In the genomic region with DNA sequence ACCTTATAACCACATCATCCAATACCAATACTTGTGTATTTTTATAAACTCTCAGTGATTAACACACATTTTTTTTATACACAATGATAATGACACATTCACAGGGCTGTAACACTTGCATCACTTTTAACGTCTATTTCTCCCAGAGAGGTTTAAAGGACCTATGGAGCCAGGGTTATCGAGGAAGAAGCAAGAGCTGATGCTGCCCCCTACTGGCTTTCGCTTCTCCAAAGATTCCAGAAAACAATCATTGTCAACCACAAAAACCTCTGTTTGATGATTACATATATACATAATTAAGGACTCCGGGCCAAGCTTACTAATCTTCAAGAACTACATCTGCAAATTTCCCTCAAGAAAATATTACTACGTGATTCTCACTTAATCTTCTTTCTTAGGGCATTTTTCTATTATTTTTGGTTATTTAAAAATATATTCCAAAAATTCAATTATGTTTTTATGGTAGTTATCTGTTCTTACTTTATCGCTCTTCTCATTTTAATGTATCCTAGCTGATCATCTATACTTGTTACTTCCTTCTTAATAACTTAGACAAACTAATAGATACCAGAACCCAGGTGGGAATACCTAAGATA, we compare ENCODE assay signal across 8 cellular contexts.
DNase-seq lines count a peak whose midpoint lies in the region; ATAC-seq and TF ChIP-seq lines count a peak whose summit lies in the region.

No MANE protein-coding gene starts in this region.

- in situ Hi-C loops in ACHN (cut with HindIII; ENCODE audit: low pct_ligation_motif_present, low pct_unique_long_range_greater_than_20kb, low sequenced_read_pairs) (no loop called here), transverse colon (cut with MboI; ENCODE audit: low pct_ligation_motif_present in 1 of 4, low pct_unique_long_range_greater_than_20kb in 1 of 4, low sequenced_read_pairs in 3 of 4) (loop anchor here in 2 of 4 donors (25.0 kb wide), 2 partner anchors 313 to 463 kb away; no protein-coding TSS in a partner anchor)

- ATAC-seq in HG02840 (IDR thresholded peaks at IDR 0.05; ENCODE audit: low FRiP score, unreplicated experiment) = no peak

- no peak for TF ChIP-seq POLR2A in transverse colon (IDR thresholded peaks at IDR 0.05)

- 24 to 29% methylated on average over 5 to 6 of the region's 6 CpGs for WGBS in transverse colon (ENCODE audit: low coverage in 1 of 2), 2 donors

- H3K27ac ChIP-seq in transverse colon = no peak overlapping the region

- intact Hi-C loops in transverse colon (cut with DNase I; ENCODE audit: low total_unique reads) = no loop called here

- no peak for TF ChIP-seq EP300 in transverse colon (IDR thresholded peaks at IDR 0.05; ENCODE audit: low read depth)

- no peaks in the 10 kb centered on the region for H3K9me3 ChIP-seq in transverse colon

- H3K27me3 ChIP-seq in transverse colon = no peaks in the 10 kb centered on the region

- no peak overlapping the region for H3K4me3 ChIP-seq in transverse colon

- TF ChIP-seq CTCF in transverse colon (IDR thresholded peaks at IDR 0.05) = peak; percentile 61 to 77 (median 68)

- no peaks in the 10 kb centered on the region for H3K4me1 ChIP-seq in transverse colon

- no peaks in the 10 kb centered on the region for H3K36me3 ChIP-seq in transverse colon

- peak; percentile 70 for DNase-seq in ACHN
- DNase-seq in GM03348 (ENCODE audit: low spot score) = peak; percentile 70
- DNase-seq in NAMALWA (ENCODE audit: low spot score) = peak; percentile 74
- peak; percentile 70 for DNase-seq in RPMI8226
- DNase-seq in dedifferentiated amniotic fluid mesenchymal stem cell (ENCODE audit: extremely low spot score) = peak; percentile 89
- peak; percentile 78 for DNase-seq in medulla oblongata (ENCODE audit: extremely low spot score)
- peak; percentile 80 for DNase-seq in transverse colon
